ENCODE assay signal across 8 cellular contexts in genomic region chr3:134357914-134358811, GRCh38. TPM values are rescaled to one million over a fixed set of nuclear protein-coding genes. Genes with fewer than 3 reads are reported as not detected.
DNase-seq lines count a peak whose midpoint lies in the region; ATAC-seq, FAIRE-seq and TF ChIP-seq lines count a peak whose summit lies in the region.

No MANE protein-coding gene starts in this region.

- H3K27ac Mint-ChIP-seq in Caco-2 (ENCODE audit: unreplicated experiment) (peak overlapping the region; percentile 65), HFFc6 (peak overlapping the region; percentile 96)

- BruUV-seq in Caco-2 (replicated peaks; lab: Mats Ljungman, UMichigan) = TSS peak; percentile 86

- H3K36me3 ChIP-seq in Caco-2 (ENCODE audit: control insufficient read depth, insufficient read depth, low read length) (peaks cover 28% of the 10 kb centered on the region), WERI-Rb-1 (peaks cover 100% of the 10 kb centered on the region), heart left ventricle (peaks cover 4 to 100% (median 94%) of the 10 kb centered on the region in 9 donors), small intestine (ENCODE audit: control insufficient read depth in 2 of 2, insufficient read depth in 2 of 2, low read length in 2 of 2) (peaks cover 2 to 17% of the 10 kb centered on the region in 2 donors)

- CTCF ChIA-PET in Caco-2 (lab: Charles Lee) = interaction anchor here (0.6 to 1.9 kb wide), 6 partner anchors 12 to 116 kb away, joined by 3 to 7 read pairs (median 4); partner anchors contain the start of gene AMOTL2

- FAIRE-seq in small intestine (lab: Jason Lieb, UNC) = no peak

- TF ChIP-seq POLR2A in heart left ventricle (IDR thresholded peaks at IDR 0.05) = no peak

- TF ChIP-seq CTCF in Caco-2 (IDR thresholded peaks at IDR 0.05; ENCODE audit: insufficient read depth in 1 of 2, low read depth in 1 of 2, low read length in 1 of 2, severe bottlenecking in 1 of 2, unreplicated experiment in 1 of 2) = peak; percentile 36 to 45
- TF ChIP-seq CTCF in HFFc6 (IDR thresholded peaks at IDR 0.05) = peak; percentile 80
- peak; percentile 73 for TF ChIP-seq CTCF in WERI-Rb-1 (IDR thresholded peaks at IDR 0.05; ENCODE audit: low read depth, low read length)
- peak in 8 of 12 donors; percentile 21 to 52 (median 32) for TF ChIP-seq CTCF in heart left ventricle (IDR thresholded peaks at IDR 0.05)

- intact Hi-C loops in Caco-2 (cut with micrococcal nuclease; ENCODE audit: unreplicated experiment) = loop anchor here (1.0 kb wide), 1 partner anchor 48 kb away; no protein-coding TSS in a partner anchor
- intact Hi-C loops in heart left ventricle (cut with DNase I) = loop anchor here in 3 of 10 donors (5.0 kb wide), 2 partner anchors 46 to 114 kb away; no protein-coding TSS in a partner anchor

- H3K9me3 ChIP-seq in Caco-2 (no peaks in the 10 kb centered on the region), WERI-Rb-1 (ENCODE audit: severe bottlenecking) (no peaks in the 10 kb centered on the region), heart left ventricle (no peaks in the 10 kb centered on the region), small intestine (ENCODE audit: control insufficient read depth, low read depth) (no peaks in the 10 kb centered on the region)

- peak; percentile 74 to 79 for DNase-seq in Caco-2
- DNase-seq in HFFc6 = peak; percentile 97
- no peak for DNase-seq in WERI-Rb-1
- peak in 1 of 5 donors; percentile 42 for DNase-seq in heart left ventricle
- DNase-seq in small intestine = peak; percentile 32
- no peak for DNase-seq in SK-N-DZ (ENCODE audit: low spot score)
- no peak for DNase-seq in NCI-H510A treated with DMSO at 0.1 percent for 48 hours (lab: John Stamatoyannopoulos, UW)

- no peak overlapping the region for H3K4me3 ChIP-seq in Caco-2 (ENCODE audit: low read depth, low read length)
- H3K4me3 ChIP-seq in WERI-Rb-1 (ENCODE audit: low read depth, low read length) = no peak overlapping the region
- H3K4me3 ChIP-seq in heart left ventricle = no peak overlapping the region
- no peak overlapping the region for H3K4me3 ChIP-seq in small intestine (ENCODE audit: low read depth in 1 of 2, low read length in 2 of 2)

- H3K27me3 Mint-ChIP-seq in Caco-2 (ENCODE audit: insufficient read depth, unreplicated experiment) (no peaks in the 10 kb centered on the region), HFFc6 (ENCODE audit: insufficient read depth) (peaks cover 86% of the 10 kb centered on the region)

- WGBS in heart left ventricle, 4 donors = 40 to 59% (median 54%) methylated on average over 9 to 10 of the region's 10 CpGs
- 66 to 73% (median 69%) methylated on average over 10 of the region's 10 CpGs for WGBS in small intestine, 3 donors

- H3K27ac ChIP-seq in WERI-Rb-1 (peak overlapping the region; percentile 49), heart left ventricle (peak overlapping the region in 11 of 12 donors; percentile 42 to 100 (median 74)), small intestine (ENCODE audit: low read depth in 1 of 2, low read length in 1 of 2) (peak overlapping the region in 1 of 2 donors; percentile 36)

- POLR2A ChIA-PET in Caco-2 (lab: Charles Lee) = interaction anchor here (0.6 to 1.5 kb wide), 6 partner anchors 9 to 116 kb away, joined by 3 to 5 read pairs (median 4); partner anchors contain the start of gene AMOTL2

- H3K4me1 ChIP-seq in Caco-2 (peaks cover 98% of the 10 kb centered on the region), heart left ventricle (peaks cover 10 to 99% (median 75%) of the 10 kb centered on the region in 12 donors), small intestine (ENCODE audit: control insufficient read depth in 2 of 2, insufficient read depth in 1 of 2, low read depth in 1 of 2, low read length in 1 of 2) (peaks cover 0 to 4% of the 10 kb centered on the region in 2 donors)

- peak; percentile 12 to 51 (median 39) for ATAC-seq in heart left ventricle
- ATAC-seq in GM21786 (IDR thresholded peaks at IDR 0.05; ENCODE audit: unreplicated experiment) = no peak

- no peaks in the 10 kb centered on the region for H3K9me3 Mint-ChIP-seq in Caco-2 (ENCODE audit: unreplicated experiment)
- H3K9me3 Mint-ChIP-seq in HFFc6 = peaks cover 23% of the 10 kb centered on the region

- peaks cover 100% of the 10 kb centered on the region for H3K36me3 Mint-ChIP-seq in Caco-2 (ENCODE audit: insufficient read depth, unreplicated experiment)
- peaks cover 72% of the 10 kb centered on the region for H3K36me3 Mint-ChIP-seq in HFFc6 (ENCODE audit: low read depth)

- H3K4me3 Mint-ChIP-seq in Caco-2 (ENCODE audit: unreplicated experiment) (peak overlapping the region; percentile 60), HFFc6 (peak overlapping the region; percentile 77)

- H3K4me1 Mint-ChIP-seq in Caco-2 (ENCODE audit: low read depth, unreplicated experiment) (peaks cover 54% of the 10 kb centered on the region), HFFc6 (ENCODE audit: low read depth) (peaks cover 93% of the 10 kb centered on the region)

- H3K27me3 ChIP-seq in Caco-2 (replicated peaks; ENCODE audit: control insufficient read depth, insufficient read depth, low read length) = no peaks in the 10 kb centered on the region
- no peaks in the 10 kb centered on the region for H3K27me3 ChIP-seq in WERI-Rb-1 (ENCODE audit: insufficient read depth, low read depth, severe bottlenecking)
- H3K27me3 ChIP-seq in heart left ventricle = no peaks in the 10 kb centered on the region
- H3K27me3 ChIP-seq in small intestine (ENCODE audit: control insufficient read depth in 2 of 2, insufficient read depth in 2 of 2, low read length in 2 of 2) = no peaks in the 10 kb centered on the region

RNA-seq across cellular contexts. Expression of gene AMOTL2, which starts 16.1 kb away (rescaled TPM):
- 220 and 271 TPM in 2 replicates for total RNA-seq in Caco-2 (2022)
- total RNA-seq in HFFc6 (2021; fragmentation: NEBNext Ultra II Directional; extraction: Animal tissue kit (Norgen Biotek cat#: 25700)) = 100 to 1,000 TPM; 244 to 311 (median 274) TPM
- total RNA-seq in heart left ventricle = 100 to 1,000 TPM in 1 of 9 donors, 10 to 100 TPM in 8; 26.0 to 109 (median 50.0) TPM
- polyA plus RNA-seq in heart left ventricle = 10 to 100 TPM; 19.0 to 36.4 TPM
- polyA plus RNA-seq in small intestine = 10 to 100 TPM in 1 of 3 donors, 1 to 10 TPM in 2; 6.7 to 11.5 (median 9.2) TPM
- 14.6 and 23.0 TPM in 2 replicates for polyA plus RNA-seq in SK-N-DZ (2014; cell fraction: cytosol; rRNA removed)
- polyA plus RNA-seq in SK-N-DZ (2014; cell fraction: nucleus; rRNA removed) = 13.4 and 17.3 TPM in 2 replicates

Comparison
In these comparisons a context has a peak if more than half of its experiments do, and no peak if none do; other contexts are left out.
1. DNase-seq: peak in Caco-2 (2 of 2), HFFc6 (single experiment) and small intestine (single experiment); none in WERI-Rb-1 (single experiment), SK-N-DZ (single experiment) and NCI-H510A treated with DMSO at 0.1 percent for 48 hours (single experiment).
2. Peak in every context shown above with its lines, with median percentiles within 50 percentile points of each other: CTCF ChIP-seq.